1 cellular context compared by ENCODE assay signal in genomic region chr15:40493089-40493840, GRCh38.
TF ChIP-seq lines count a peak whose summit lies in the region.

No MANE protein-coding gene starts in this region.

TF ChIP-seq in K562, 482 proteins besides CTCF, POLR2A, EP300 and RAD21 (continued from another document):
- no peak for TF ChIP-seq IFI16 (CRISPR knock-in tag; IDR thresholded peaks at IDR 0.05)
- no peak for TF ChIP-seq ZBTB8A (IDR thresholded peaks at IDR 0.05; ENCODE audit: partially characterized antibody)
- TF ChIP-seq ZFP91 (CRISPR knock-in tag; IDR thresholded peaks at IDR 0.05), result no peak
- no peak for TF ChIP-seq PRDM10 (IDR thresholded peaks at IDR 0.05; ENCODE audit: partially characterized antibody)
- no peak for TF ChIP-seq HNRNPK (IDR thresholded peaks at IDR 0.05; ENCODE audit: low read depth, low read length, poor library complexity, severe bottlenecking)
